Comparison of ENCODE assay signal across 2 cellular contexts in the genomic region with DNA sequence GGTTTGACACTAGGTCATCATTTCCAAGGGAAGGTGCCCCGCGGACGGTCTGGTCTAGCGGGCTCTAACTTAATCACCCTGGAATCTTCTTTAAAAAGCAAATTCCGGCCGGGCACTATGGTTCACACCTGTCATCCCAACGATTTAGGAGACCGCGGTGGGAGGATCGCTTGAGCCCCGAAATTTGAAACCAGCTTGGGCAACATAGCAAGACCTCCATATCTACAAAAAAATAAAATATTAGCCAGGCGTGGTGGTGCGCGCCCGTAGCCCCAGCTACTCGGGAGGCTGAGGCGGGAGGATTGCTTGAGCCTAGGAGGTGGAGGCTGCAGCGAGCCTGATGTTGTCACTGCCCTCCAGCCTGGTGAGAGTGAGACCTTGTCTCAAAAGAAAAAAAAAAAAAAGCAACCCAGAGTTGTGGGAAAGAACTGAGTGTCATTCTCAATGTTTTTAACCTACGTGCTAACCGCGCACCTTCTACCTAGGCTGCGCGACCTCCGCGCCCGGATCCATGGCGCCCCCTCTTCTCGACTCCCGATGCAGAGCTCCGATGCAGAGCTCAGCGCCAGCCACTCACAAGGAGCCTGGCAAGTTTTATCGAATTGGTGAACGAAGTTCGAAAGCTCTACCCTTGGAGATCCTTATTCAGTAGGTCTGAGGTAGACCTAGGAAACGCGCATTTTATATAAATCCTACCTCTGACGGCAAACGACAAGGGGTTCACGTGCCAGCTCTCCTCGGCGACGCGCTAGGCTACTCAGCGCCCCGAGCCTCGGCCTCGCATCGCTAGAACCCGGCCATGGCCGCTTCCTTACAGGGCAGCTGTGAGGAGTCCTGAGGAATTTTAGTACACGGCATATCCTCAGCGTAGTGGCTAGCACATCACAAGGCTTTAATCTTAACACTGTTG.
TF ChIP-seq lines count a peak whose summit lies in the region.

No MANE protein-coding gene starts in this region.

TF ChIP-seq in GM23338, 12 proteins besides CTCF, POLR2A, EP300 and RAD21 (continued from another document):
- no peak for TF ChIP-seq EZH2phosphoT487 (IDR thresholded peaks at IDR 0.05; ENCODE audit: unreplicated experiment)
- no peak for TF ChIP-seq POLR2AphosphoS5 (IDR thresholded peaks at IDR 0.05; ENCODE audit: low read depth)
- no peak for TF ChIP-seq EZH2 (IDR thresholded peaks at IDR 0.05; ENCODE audit: low read depth, unreplicated experiment)
- no peak for TF ChIP-seq JUNB (IDR thresholded peaks at IDR 0.05; ENCODE audit: unreplicated experiment)
- TF ChIP-seq STAT1 (IDR thresholded peaks at IDR 0.05; ENCODE audit: unreplicated experiment): no peak
- TF ChIP-seq ZNF331 (CRISPR knock-in tag; IDR thresholded peaks at IDR 0.05; ENCODE audit: low read depth): no peak
TF ChIP-seq in GM23338: peak in this region for 0.

TF ChIP-seq in GM12878, 131 proteins besides CTCF, POLR2A, EP300 and RAD21 (continued from another document):
- TF ChIP-seq, protein P1, sequence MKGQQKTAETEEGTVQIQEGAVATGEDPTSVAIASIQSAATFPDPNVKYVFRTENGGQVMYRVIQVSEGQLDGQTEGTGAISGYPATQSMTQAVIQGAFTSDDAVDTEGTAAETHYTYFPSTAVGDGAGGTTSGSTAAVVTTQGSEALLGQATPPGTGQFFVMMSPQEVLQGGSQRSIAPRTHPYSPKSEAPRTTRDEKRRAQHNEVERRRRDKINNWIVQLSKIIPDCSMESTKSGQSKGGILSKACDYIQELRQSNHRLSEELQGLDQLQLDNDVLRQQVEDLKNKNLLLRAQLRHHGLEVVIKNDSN (IDR thresholded peaks at IDR 0.05; ENCODE audit: borderline replicate concordance, extremely low read length, insufficient read depth, low read depth, low read length): no peak
- TF ChIP-seq GATAD2B (conservative IDR thresholded peaks at IDR 0.05; ENCODE audit: low read depth) (peak; percentile 25; the same call in 1 of the 2 replicates), SUPT20H (IDR thresholded peaks at IDR 0.05; ENCODE audit: borderline replicate concordance, control insufficient read depth, low read depth, low read length) (no peak), EGR1 (IDR thresholded peaks at IDR 0.05; ENCODE audit: borderline replicate concordance in 1 of 2, low read depth in 2 of 2, low read length in 2 of 2) (no peak), BRCA1 (IDR thresholded peaks at IDR 0.05; ENCODE audit: low read depth, low read length) (no peak), NR2C2 (IDR thresholded peaks at IDR 0.05; ENCODE audit: borderline replicate concordance, control insufficient read depth, insufficient read length, low read depth) (no peak)
- TF ChIP-seq, protein P2, sequence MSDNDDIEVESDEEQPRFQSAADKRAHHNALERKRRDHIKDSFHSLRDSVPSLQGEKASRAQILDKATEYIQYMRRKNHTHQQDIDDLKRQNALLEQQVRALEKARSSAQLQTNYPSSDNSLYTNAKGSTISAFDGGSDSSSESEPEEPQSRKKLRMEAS (IDR thresholded peaks at IDR 0.05; ENCODE audit: low read depth, low read length): 0 out of 2 replicates have a peak, but pooled peaks have one; percentile 14
- TF ChIP-seq, protein P3, sequence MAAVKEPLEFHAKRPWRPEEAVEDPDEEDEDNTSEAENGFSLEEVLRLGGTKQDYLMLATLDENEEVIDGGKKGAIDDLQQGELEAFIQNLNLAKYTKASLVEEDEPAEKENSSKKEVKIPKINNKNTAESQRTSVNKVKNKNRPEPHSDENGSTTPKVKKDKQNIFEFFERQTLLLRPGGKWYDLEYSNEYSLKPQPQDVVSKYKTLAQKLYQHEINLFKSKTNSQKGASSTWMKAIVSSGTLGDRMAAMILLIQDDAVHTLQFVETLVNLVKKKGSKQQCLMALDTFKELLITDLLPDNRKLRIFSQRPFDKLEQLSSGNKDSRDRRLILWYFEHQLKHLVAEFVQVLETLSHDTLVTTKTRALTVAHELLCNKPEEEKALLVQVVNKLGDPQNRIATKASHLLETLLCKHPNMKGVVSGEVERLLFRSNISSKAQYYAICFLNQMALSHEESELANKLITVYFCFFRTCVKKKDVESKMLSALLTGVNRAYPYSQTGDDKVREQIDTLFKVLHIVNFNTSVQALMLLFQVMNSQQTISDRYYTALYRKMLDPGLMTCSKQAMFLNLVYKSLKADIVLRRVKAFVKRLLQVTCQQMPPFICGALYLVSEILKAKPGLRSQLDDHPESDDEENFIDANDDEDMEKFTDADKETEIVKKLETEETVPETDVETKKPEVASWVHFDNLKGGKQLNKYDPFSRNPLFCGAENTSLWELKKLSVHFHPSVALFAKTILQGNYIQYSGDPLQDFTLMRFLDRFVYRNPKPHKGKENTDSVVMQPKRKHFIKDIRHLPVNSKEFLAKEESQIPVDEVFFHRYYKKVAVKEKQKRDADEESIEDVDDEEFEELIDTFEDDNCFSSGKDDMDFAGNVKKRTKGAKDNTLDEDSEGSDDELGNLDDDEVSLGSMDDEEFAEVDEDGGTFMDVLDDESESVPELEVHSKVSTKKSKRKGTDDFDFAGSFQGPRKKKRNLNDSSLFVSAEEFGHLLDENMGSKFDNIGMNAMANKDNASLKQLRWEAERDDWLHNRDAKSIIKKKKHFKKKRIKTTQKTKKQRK (IDR thresholded peaks at IDR 0.05; ENCODE audit: low read depth, low read length): no peak
- TF ChIP-seq, protein P4, sequence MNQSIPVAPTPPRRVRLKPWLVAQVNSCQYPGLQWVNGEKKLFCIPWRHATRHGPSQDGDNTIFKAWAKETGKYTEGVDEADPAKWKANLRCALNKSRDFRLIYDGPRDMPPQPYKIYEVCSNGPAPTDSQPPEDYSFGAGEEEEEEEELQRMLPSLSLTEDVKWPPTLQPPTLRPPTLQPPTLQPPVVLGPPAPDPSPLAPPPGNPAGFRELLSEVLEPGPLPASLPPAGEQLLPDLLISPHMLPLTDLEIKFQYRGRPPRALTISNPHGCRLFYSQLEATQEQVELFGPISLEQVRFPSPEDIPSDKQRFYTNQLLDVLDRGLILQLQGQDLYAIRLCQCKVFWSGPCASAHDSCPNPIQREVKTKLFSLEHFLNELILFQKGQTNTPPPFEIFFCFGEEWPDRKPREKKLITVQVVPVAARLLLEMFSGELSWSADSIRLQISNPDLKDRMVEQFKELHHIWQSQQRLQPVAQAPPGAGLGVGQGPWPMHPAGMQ (IDR thresholded peaks at IDR 0.05; ENCODE audit: borderline replicate concordance): no peak
- TF ChIP-seq, protein P5, sequence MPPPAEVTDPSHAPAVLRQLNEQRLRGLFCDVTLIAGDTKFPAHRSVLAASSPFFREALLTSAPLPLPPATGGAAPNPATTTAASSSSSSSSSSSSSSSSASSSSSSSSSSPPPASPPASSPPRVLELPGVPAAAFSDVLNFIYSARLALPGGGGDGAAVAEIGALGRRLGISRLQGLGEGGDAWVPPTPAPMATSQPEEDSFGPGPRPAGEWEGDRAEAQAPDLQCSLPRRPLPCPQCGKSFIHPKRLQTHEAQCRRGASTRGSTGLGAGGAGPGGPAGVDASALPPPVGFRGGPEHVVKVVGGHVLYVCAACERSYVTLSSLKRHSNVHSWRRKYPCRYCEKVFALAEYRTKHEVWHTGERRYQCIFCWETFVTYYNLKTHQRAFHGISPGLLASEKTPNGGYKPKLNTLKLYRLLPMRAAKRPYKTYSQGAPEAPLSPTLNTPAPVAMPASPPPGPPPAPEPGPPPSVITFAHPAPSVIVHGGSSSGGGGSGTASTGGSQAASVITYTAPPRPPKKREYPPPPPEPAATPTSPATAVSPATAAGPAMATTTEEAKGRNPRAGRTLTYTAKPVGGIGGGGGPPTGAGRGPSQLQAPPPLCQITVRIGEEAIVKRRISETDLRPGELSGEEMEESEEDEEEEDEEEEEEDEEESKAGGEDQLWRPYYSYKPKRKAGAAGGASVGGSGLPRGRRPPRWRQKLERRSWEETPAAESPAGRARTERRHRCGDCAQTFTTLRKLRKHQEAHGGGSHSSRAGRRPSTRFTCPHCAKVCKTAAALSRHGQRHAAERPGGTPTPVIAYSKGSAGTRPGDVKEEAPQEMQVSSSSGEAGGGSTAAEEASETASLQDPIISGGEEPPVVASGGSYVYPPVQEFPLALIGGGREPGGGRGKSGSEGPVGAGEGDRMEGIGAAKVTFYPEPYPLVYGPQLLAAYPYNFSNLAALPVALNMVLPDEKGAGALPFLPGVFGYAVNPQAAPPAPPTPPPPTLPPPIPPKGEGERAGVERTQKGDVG (CRISPR knock-in tag; IDR thresholded peaks at IDR 0.05): no peak
TF ChIP-seq in GM12878: peak in this region for 5.
